1 cellular context compared by ENCODE assay signal in genomic region chr16:83397601-83398000, GRCh38.
TF ChIP-seq lines count a peak whose summit lies in the region.

No MANE protein-coding gene starts in this region.

TF ChIP-seq in SK-N-SH treated with all-trans-retinoic acid at 6 μM for 48 hours, 23 proteins besides CTCF, POLR2A, EP300 and RAD21 (continued from another document):
- TF ChIP-seq TCF4 (CRISPR knock-in tag; IDR thresholded peaks at IDR 0.05; ENCODE audit: borderline replicate concordance) (no peak), SNAI2 (CRISPR knock-in tag; IDR thresholded peaks at IDR 0.05) (no peak), TSHZ2 (CRISPR knock-in tag; IDR thresholded peaks at IDR 0.05) (no peak)
